ENCODE assay signal across 8 cellular contexts in the genomic region with DNA sequence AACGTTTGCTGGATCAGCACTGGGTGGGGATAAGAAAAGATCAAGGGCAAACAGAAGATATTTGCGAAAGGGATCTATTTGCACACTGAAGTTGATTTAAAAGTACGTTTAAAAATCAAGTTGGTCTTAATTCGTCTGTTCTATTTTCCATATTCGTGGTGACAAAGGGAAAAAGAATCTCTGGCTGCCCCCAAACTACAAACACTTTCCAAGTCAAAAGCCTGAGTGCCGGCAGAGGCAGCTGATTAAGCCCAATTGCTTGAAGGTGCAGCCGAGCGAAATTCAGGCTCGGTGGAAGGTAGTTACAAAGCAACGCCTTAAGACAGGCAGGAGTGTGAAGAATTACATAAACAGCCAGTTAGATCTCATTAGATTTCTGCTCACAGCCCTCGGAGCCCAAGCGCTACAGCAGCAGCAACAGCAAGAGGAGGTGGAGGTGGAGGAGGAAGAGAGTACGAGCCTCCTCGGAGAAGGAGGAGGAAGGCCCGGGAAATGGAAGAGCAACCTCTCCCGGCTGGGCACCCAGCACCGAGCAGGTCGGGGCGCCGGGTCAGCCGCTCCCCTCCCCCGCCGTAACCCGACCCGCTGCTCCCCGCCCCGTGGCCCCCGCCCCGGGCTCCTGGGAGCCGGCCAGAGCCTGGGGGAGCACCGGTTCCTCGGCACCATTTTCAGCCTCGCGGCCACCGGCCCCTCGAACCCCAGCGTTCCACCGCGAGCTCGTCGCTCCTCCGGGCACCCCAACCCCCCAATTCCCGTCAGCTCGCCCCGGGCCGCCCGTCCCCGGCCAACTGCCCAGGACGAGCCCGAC. TPM values are rescaled to one million over a fixed set of nuclear protein-coding genes. Genes with fewer than 3 reads are reported as not detected.
DNase-seq lines count a peak whose midpoint lies in the region; TF ChIP-seq lines count a peak whose summit lies in the region.

No MANE protein-coding gene starts in this region.

- H3K4me3 Mint-ChIP-seq in activated naive CD8-positive, alpha-beta T cell = peak overlapping the region; percentile 98

- H3K27me3 Mint-ChIP-seq in activated naive CD8-positive, alpha-beta T cell = no peaks in the 10 kb centered on the region

- TF ChIP-seq CTCF in GM20000 (IDR thresholded peaks at IDR 0.05; ENCODE audit: extremely low read depth, missing control alignments) (no peak), RWPE1 (conservative IDR thresholded peaks at IDR 0.05; ENCODE audit: low read depth) (no peak), cardiac muscle cell (IDR thresholded peaks at IDR 0.05; ENCODE audit: low read depth, low read length) (no peak), ovary (IDR thresholded peaks at IDR 0.05) (no peak), uterus (IDR thresholded peaks at IDR 0.05) (no peak)

- H3K4me1 ChIP-seq in HUES48 (ENCODE audit: control insufficient read depth, insufficient read depth, low read length) (peaks cover 19% of the 10 kb centered on the region), cardiac muscle cell (ENCODE audit: low read depth) (peaks cover 27% of the 10 kb centered on the region), ovary (ENCODE audit: insufficient read depth) (peaks cover 2% of the 10 kb centered on the region), uterus (peaks cover 0 to 5% of the 10 kb centered on the region in 2 donors)

- no peaks in the 10 kb centered on the region for H3K9me3 Mint-ChIP-seq in activated naive CD8-positive, alpha-beta T cell (ENCODE audit: low read depth)

- H3K36me3 ChIP-seq in HUES48 (ENCODE audit: control insufficient read depth, insufficient read depth, low read length) (peaks cover 28% of the 10 kb centered on the region), cardiac muscle cell (peaks cover 19% of the 10 kb centered on the region), ovary (no peaks in the 10 kb centered on the region), uterus (no peaks in the 10 kb centered on the region)

- peak overlapping the region; percentile 99 for H3K4me3 ChIP-seq in HUES48 (ENCODE audit: low read depth, low read length)
- H3K4me3 ChIP-seq in cardiac muscle cell = peak overlapping the region; percentile 97
- H3K4me3 ChIP-seq in ovary = peak overlapping the region; percentile 99
- H3K4me3 ChIP-seq in uterus = peak overlapping the region; percentile 77 to 99

- intact Hi-C loops in ovary (cut with DNase I) (loop anchor here in 2 of 4 donors (5.0 kb wide), 4 partner anchors 37 to 87 kb away; no protein-coding TSS in a partner anchor), uterus (cut with DNase I; ENCODE audit: low total_unique reads) (loop anchor here (5.0 kb wide), 1 partner anchor 87 kb away; no protein-coding TSS in a partner anchor)

- H3K27me3 ChIP-seq in HUES48 (ENCODE audit: control insufficient read depth, insufficient read depth, low read length) = no peaks in the 10 kb centered on the region
- no peaks in the 10 kb centered on the region for H3K27me3 ChIP-seq in cardiac muscle cell
- H3K27me3 ChIP-seq in ovary = no peaks in the 10 kb centered on the region
- H3K27me3 ChIP-seq in uterus = no peaks in the 10 kb centered on the region

- peak overlapping the region; percentile 96 for H3K27ac Mint-ChIP-seq in activated naive CD8-positive, alpha-beta T cell

- TF ChIP-seq POLR2A in ovary (IDR thresholded peaks at IDR 0.05) (peak; percentile 16), uterus (IDR thresholded peaks at IDR 0.05) (peak; percentile 8 to 47)

- no peaks in the 10 kb centered on the region for H3K9me3 ChIP-seq in HUES48 (ENCODE audit: control insufficient read depth, insufficient read depth, low read length)
- no peaks in the 10 kb centered on the region for H3K9me3 ChIP-seq in cardiac muscle cell (ENCODE audit: low read depth)
- H3K9me3 ChIP-seq in ovary = no peaks in the 10 kb centered on the region
- H3K9me3 ChIP-seq in uterus = no peaks in the 10 kb centered on the region

- CTCF ChIA-PET in RWPE1 (lab: Yijun Ruan, JAX) = interaction anchor here (0.5 to 1.7 kb wide), 5 partner anchors 12 to 91 kb away, joined by 3 to 8 read pairs (median 4); no protein-coding TSS in a partner anchor

- DNase-seq in CD1c-positive myeloid dendritic cell (ENCODE audit: extremely low spot score) (peak; percentile 49), GM20000 (ENCODE audit: low spot score) (peak; percentile 51), RWPE1 (ENCODE audit: low spot score) (peak; percentile 39), cardiac muscle cell (ENCODE audit: low read depth in 1 of 2, low spot score in 1 of 2) (peak; percentile 54 to 66), ovary (peak; percentile 62 to 82 (median 72)), uterus (peak; percentile 55 to 73)

- peaks cover 62% of the 10 kb centered on the region for H3K4me1 Mint-ChIP-seq in activated naive CD8-positive, alpha-beta T cell (ENCODE audit: low read depth)

- TF ChIP-seq EP300 in ovary (IDR thresholded peaks at IDR 0.05) = no peak

- H3K27ac ChIP-seq in HUES48 (ENCODE audit: low read depth, low read length) (peak overlapping the region; percentile 90), RWPE1 (peak overlapping the region; percentile 100), cardiac muscle cell (peak overlapping the region; percentile 97), ovary (peak overlapping the region; percentile 71 to 98), uterus (peak overlapping the region; percentile 99)

- POLR2A ChIA-PET in RWPE1 (lab: Yijun Ruan, JAX; ENCODE audit: low non-redundant PET) = interaction anchor here (1.0 to 2.4 kb wide), 8 partner anchors 12 to 88 kb away, joined by 4 to 12 read pairs (median 6); no protein-coding TSS in a partner anchor

- peaks cover 8% of the 10 kb centered on the region for H3K36me3 Mint-ChIP-seq in activated naive CD8-positive, alpha-beta T cell

- WGBS in ovary, 3 donors = 0 to 1% (median 1%) methylated on average over 29 to 50 of the region's 50 CpGs

- peak overlapping the region; percentile 75 for H3K9ac ChIP-seq in HUES48 (ENCODE audit: low read depth, low read length)

RNA-seq across cellular contexts. Expression of gene TOB1, which starts 0.9 kb away (rescaled TPM):
- total RNA-seq in cardiac muscle cell = 17.1 and 35.4 TPM in 2 replicates
- 29.9 and 46.1 TPM in 2 replicates for polyA plus RNA-seq in cardiac muscle cell
- total RNA-seq in ovary = 100 to 1,000 TPM in 1 of 7 donors, 10 to 100 TPM in 6; 28.6 to 150 (median 79.2) TPM
- 10 to 100 TPM; 19.6 to 49.3 TPM for polyA plus RNA-seq in ovary
- 10 to 100 TPM; 16.5 to 64.3 (median 27.5) TPM for total RNA-seq in uterus

RNA-seq across cellular contexts. Expression of gene WFIKKN2, which starts 29.9 kb away (rescaled TPM):
- total RNA-seq in cardiac muscle cell (0.18 TPM in 1 of 2 replicates, not detected in the other), ovary (100 to 1,000 TPM in 4 of 7 donors, 10 to 100 TPM in 3; 29.8 to 178 (median 107) TPM), uterus (1 to 10 TPM in 1 of 4 donors, under 1 TPM in 1, not detected in 2; 0.73 to 6.0 TPM)
- polyA plus RNA-seq in cardiac muscle cell (0.34 and 0.40 TPM in 2 replicates), ovary (10 to 100 TPM; 20.9 to 71.5 TPM)

Comparison
In these comparisons a context has a peak if more than half of its experiments do, and no peak if none do; other contexts are left out.
1. Peak in every context shown above with its lines: DNase-seq, H3K4me3 ChIP-seq and H3K27ac ChIP-seq.
2. RNA of gene WFIKKN2, which starts 29.9 kb away (total RNA-seq): 29.8 to 178 TPM in ovary; 0.73 to 6.0 TPM in uterus and 0.18 TPM in cardiac muscle cell; every median in the first group is over 4 times any median in the second.